1 cellular context compared by ENCODE assay signal in the genomic region with DNA sequence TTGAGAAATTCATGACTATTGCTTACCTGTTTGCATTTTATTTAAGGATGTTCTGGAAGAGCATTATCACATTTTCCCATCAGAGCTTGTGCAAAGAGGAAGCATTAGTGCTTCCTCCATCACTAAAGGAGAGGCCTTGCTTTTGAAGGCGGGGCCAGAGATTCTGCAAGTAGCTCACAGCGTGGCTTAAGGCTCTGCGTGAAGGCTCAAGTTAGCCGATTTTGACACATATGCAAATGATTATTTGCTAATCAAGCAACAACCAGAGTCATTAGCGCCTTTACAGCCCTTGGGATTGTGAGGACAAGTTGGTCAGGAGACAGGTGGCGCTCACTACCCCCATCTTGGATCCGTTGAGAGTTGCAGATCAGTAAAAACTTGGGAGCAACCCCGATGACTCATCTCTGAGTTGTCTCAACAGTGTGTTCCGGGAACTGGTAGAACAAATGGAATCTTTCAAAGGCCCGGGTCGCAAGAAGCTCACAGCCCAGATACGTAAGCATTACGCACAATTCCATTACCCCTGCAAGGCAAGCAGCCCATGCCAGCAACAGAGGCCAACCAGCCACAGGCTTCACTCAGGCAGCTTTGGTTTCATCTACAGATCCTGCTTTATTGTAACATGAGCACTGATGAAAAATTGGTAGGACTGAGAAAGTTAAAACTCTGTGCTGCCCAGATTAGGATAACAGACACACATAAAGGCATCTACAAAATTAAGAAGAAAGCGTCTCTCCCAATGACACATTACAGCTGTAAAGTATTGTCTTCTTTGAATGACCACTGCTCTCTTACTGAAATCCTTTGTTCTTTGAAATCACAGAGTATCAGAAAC.
A peak's percentile ranks its signal among the peaks of the same experiment; 100 is the strongest.
TF ChIP-seq lines count a peak whose summit lies in the region.

No MANE protein-coding gene starts in this region.

TF ChIP-seq in HepG2, 621 proteins besides CTCF, POLR2A, EP300 and RAD21 (continued from another document and continues in another):
- TF ChIP-seq ARNTL (CRISPR knock-in tag; IDR thresholded peaks at IDR 0.05) (peak; percentile 63; the same call in 1 of the 2 replicates), ZSCAN29 (CRISPR knock-in tag; conservative IDR thresholded peaks at IDR 0.05) (no peak; the same call in 1 of the 2 replicates), ZNF619 (CRISPR knock-in tag; IDR thresholded peaks at IDR 0.05) (no peak), NCOA5 (CRISPR knock-in tag; IDR thresholded peaks at IDR 0.05) (no peak), CC2D1A (CRISPR knock-in tag; IDR thresholded peaks at IDR 0.05) (0 out of 2 replicates have a peak, but pooled peaks have one; percentile 63), HHEX (CRISPR knock-in tag; IDR thresholded peaks at IDR 0.05) (no peak), ATF7-NPFF (CRISPR knock-in tag; IDR thresholded peaks at IDR 0.05; ENCODE audit: low read depth) (peak; percentile 62; the same call in 1 of the 2 replicates), ZNF839 (CRISPR knock-in tag; IDR thresholded peaks at IDR 0.05; ENCODE audit: borderline replicate concordance) (0 out of 2 replicates have a peak, but pooled peaks have one; percentile 42), HES4 (CRISPR knock-in tag; IDR thresholded peaks at IDR 0.05; ENCODE audit: borderline replicate concordance) (no peak), CBX5 (CRISPR knock-in tag; IDR thresholded peaks at IDR 0.05; ENCODE audit: borderline replicate concordance) (peak; percentile 93; the same call in 1 of the 2 replicates), TCF7 (IDR thresholded peaks at IDR 0.05; ENCODE audit: low read depth) (peak; percentile 61), ZFP36 (IDR thresholded peaks at IDR 0.05; ENCODE audit: borderline replicate concordance, low read depth, low read length, partially characterized antibody) (no peak), RELA (CRISPR knock-in tag; IDR thresholded peaks at IDR 0.05) (0 out of 2 replicates have a peak, but pooled peaks have one; percentile 16), KLF6 (CRISPR knock-in tag; IDR thresholded peaks at IDR 0.05) (peak; percentile 93), ZMYM4 (CRISPR knock-in tag; IDR thresholded peaks at IDR 0.05) (peak; percentile 67; the same call in 1 of the 2 replicates), PPARG (CRISPR knock-in tag; conservative IDR thresholded peaks at IDR 0.05) (no peak; the same call in 1 of the 2 replicates), KLF12 (CRISPR knock-in tag; IDR thresholded peaks at IDR 0.05; ENCODE audit: borderline replicate concordance) (no peak), SYNCRIP (IDR thresholded peaks at IDR 0.05; ENCODE audit: insufficient read depth, low read depth, low read length) (no peak), HOXD1 (CRISPR knock-in tag; IDR thresholded peaks at IDR 0.05) (no peak), TCF12 (IDR thresholded peaks at IDR 0.05) (no peak), TCF12 (CRISPR knock-in tag; IDR thresholded peaks at IDR 0.05) (no peak), IRX3 (CRISPR knock-in tag; IDR thresholded peaks at IDR 0.05; ENCODE audit: borderline replicate concordance, low read depth) (0 out of 2 replicates have a peak, but pooled peaks have one; percentile 16)
- TF ChIP-seq, protein P1, sequence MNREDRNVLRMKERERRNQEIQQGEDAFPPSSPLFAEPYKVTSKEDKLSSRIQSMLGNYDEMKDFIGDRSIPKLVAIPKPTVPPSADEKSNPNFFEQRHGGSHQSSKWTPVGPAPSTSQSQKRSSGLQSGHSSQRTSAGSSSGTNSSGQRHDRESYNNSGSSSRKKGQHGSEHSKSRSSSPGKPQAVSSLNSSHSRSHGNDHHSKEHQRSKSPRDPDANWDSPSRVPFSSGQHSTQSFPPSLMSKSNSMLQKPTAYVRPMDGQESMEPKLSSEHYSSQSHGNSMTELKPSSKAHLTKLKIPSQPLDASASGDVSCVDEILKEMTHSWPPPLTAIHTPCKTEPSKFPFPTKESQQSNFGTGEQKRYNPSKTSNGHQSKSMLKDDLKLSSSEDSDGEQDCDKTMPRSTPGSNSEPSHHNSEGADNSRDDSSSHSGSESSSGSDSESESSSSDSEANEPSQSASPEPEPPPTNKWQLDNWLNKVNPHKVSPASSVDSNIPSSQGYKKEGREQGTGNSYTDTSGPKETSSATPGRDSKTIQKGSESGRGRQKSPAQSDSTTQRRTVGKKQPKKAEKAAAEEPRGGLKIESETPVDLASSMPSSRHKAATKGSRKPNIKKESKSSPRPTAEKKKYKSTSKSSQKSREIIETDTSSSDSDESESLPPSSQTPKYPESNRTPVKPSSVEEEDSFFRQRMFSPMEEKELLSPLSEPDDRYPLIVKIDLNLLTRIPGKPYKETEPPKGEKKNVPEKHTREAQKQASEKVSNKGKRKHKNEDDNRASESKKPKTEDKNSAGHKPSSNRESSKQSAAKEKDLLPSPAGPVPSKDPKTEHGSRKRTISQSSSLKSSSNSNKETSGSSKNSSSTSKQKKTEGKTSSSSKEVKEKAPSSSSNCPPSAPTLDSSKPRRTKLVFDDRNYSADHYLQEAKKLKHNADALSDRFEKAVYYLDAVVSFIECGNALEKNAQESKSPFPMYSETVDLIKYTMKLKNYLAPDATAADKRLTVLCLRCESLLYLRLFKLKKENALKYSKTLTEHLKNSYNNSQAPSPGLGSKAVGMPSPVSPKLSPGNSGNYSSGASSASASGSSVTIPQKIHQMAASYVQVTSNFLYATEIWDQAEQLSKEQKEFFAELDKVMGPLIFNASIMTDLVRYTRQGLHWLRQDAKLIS (CRISPR knock-in tag; IDR thresholded peaks at IDR 0.05): no peak
- TF ChIP-seq, protein P2, sequence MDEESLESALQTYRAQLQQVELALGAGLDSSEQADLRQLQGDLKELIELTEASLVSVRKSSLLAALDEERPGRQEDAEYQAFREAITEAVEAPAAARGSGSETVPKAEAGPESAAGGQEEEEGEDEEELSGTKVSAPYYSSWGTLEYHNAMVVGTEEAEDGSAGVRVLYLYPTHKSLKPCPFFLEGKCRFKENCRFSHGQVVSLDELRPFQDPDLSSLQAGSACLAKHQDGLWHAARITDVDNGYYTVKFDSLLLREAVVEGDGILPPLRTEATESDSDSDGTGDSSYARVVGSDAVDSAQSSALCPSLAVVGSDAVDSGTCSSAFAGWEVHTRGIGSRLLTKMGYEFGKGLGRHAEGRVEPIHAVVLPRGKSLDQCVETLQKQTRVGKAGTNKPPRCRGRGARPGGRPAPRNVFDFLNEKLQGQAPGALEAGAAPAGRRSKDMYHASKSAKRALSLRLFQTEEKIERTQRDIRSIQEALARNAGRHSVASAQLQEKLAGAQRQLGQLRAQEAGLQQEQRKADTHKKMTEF (CRISPR knock-in tag; IDR thresholded peaks at IDR 0.05): peak; percentile 78
- TF ChIP-seq, protein P3, sequence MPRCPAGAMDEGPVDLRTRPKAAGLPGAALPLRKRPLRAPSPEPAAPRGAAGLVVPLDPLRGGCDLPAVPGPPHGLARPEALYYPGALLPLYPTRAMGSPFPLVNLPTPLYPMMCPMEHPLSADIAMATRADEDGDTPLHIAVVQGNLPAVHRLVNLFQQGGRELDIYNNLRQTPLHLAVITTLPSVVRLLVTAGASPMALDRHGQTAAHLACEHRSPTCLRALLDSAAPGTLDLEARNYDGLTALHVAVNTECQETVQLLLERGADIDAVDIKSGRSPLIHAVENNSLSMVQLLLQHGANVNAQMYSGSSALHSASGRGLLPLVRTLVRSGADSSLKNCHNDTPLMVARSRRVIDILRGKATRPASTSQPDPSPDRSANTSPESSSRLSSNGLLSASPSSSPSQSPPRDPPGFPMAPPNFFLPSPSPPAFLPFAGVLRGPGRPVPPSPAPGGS (CRISPR knock-in tag; IDR thresholded peaks at IDR 0.05): no peak; the same call in 1 of the 2 replicates
- TF ChIP-seq, protein P4, sequence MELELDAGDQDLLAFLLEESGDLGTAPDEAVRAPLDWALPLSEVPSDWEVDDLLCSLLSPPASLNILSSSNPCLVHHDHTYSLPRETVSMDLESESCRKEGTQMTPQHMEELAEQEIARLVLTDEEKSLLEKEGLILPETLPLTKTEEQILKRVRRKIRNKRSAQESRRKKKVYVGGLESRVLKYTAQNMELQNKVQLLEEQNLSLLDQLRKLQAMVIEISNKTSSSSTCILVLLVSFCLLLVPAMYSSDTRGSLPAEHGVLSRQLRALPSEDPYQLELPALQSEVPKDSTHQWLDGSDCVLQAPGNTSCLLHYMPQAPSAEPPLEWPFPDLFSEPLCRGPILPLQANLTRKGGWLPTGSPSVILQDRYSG (CRISPR knock-in tag; IDR thresholded peaks at IDR 0.05): no peak
- TF ChIP-seq, protein P5, sequence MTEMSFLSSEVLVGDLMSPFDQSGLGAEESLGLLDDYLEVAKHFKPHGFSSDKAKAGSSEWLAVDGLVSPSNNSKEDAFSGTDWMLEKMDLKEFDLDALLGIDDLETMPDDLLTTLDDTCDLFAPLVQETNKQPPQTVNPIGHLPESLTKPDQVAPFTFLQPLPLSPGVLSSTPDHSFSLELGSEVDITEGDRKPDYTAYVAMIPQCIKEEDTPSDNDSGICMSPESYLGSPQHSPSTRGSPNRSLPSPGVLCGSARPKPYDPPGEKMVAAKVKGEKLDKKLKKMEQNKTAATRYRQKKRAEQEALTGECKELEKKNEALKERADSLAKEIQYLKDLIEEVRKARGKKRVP (CRISPR knock-in tag; IDR thresholded peaks at IDR 0.05): peak in 1 of 2 experiments; percentile 69; a peak in 1 of 4 replicates
- TF ChIP-seq, protein P6, sequence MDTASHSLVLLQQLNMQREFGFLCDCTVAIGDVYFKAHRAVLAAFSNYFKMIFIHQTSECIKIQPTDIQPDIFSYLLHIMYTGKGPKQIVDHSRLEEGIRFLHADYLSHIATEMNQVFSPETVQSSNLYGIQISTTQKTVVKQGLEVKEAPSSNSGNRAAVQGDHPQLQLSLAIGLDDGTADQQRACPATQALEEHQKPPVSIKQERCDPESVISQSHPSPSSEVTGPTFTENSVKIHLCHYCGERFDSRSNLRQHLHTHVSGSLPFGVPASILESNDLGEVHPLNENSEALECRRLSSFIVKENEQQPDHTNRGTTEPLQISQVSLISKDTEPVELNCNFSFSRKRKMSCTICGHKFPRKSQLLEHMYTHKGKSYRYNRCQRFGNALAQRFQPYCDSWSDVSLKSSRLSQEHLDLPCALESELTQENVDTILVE (CRISPR knock-in tag; IDR thresholded peaks at IDR 0.05): peak; percentile 21; the same call in 1 of the 2 replicates
- TF ChIP-seq, protein P7, sequence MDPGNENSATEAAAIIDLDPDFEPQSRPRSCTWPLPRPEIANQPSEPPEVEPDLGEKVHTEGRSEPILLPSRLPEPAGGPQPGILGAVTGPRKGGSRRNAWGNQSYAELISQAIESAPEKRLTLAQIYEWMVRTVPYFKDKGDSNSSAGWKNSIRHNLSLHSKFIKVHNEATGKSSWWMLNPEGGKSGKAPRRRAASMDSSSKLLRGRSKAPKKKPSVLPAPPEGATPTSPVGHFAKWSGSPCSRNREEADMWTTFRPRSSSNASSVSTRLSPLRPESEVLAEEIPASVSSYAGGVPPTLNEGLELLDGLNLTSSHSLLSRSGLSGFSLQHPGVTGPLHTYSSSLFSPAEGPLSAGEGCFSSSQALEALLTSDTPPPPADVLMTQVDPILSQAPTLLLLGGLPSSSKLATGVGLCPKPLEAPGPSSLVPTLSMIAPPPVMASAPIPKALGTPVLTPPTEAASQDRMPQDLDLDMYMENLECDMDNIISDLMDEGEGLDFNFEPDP (CRISPR knock-in tag; conservative IDR thresholded peaks at IDR 0.05): 0 out of 2 replicates have a peak, but pooled peaks have one; percentile 12
- TF ChIP-seq, protein P8, sequence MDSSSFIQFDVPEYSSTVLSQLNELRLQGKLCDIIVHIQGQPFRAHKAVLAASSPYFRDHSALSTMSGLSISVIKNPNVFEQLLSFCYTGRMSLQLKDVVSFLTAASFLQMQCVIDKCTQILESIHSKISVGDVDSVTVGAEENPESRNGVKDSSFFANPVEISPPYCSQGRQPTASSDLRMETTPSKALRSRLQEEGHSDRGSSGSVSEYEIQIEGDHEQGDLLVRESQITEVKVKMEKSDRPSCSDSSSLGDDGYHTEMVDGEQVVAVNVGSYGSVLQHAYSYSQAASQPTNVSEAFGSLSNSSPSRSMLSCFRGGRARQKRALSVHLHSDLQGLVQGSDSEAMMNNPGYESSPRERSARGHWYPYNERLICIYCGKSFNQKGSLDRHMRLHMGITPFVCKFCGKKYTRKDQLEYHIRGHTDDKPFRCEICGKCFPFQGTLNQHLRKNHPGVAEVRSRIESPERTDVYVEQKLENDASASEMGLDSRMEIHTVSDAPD (CRISPR knock-in tag; IDR thresholded peaks at IDR 0.05): no peak; the same call in 1 of the 2 replicates
- TF ChIP-seq, protein P9, sequence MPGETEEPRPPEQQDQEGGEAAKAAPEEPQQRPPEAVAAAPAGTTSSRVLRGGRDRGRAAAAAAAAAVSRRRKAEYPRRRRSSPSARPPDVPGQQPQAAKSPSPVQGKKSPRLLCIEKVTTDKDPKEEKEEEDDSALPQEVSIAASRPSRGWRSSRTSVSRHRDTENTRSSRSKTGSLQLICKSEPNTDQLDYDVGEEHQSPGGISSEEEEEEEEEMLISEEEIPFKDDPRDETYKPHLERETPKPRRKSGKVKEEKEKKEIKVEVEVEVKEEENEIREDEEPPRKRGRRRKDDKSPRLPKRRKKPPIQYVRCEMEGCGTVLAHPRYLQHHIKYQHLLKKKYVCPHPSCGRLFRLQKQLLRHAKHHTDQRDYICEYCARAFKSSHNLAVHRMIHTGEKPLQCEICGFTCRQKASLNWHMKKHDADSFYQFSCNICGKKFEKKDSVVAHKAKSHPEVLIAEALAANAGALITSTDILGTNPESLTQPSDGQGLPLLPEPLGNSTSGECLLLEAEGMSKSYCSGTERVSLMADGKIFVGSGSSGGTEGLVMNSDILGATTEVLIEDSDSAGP (CRISPR knock-in tag; IDR thresholded peaks at IDR 0.05; ENCODE audit: borderline replicate concordance): no peak
- TF ChIP-seq, protein P10, sequence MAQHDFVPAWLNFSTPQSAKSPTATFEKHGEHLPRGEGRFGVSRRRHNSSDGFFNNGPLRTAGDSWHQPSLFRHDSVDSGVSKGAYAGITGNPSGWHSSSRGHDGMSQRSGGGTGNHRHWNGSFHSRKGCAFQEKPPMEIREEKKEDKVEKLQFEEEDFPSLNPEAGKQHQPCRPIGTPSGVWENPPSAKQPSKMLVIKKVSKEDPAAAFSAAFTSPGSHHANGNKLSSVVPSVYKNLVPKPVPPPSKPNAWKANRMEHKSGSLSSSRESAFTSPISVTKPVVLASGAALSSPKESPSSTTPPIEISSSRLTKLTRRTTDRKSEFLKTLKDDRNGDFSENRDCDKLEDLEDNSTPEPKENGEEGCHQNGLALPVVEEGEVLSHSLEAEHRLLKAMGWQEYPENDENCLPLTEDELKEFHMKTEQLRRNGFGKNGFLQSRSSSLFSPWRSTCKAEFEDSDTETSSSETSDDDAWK (CRISPR knock-in tag; IDR thresholded peaks at IDR 0.05): no peak
